35 cellular contexts compared by ENCODE assay signal in the genomic region with DNA sequence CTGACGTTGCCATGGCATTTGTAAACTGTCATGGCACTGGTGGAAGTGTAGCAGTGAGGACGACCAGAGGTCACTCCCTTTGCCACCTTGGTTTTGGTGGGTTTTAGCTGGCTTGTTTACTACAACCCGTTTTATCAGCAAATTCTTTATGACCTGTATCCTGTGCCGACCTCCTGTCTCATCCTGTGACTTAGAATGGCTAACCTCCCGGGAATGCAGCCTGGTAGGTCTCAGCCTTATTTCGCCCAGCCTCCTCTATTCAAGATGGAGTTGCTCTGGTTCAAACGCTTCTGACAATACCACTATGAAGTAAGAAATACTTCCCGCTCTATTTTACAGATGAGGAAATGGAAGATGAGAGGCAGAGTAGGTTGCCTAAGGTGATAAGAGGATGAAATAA. TPM values are rescaled to one million over a fixed set of nuclear protein-coding genes. Genes with fewer than 3 reads are reported as not detected.
DNase-seq lines count a peak whose midpoint lies in the region; ATAC-seq, FAIRE-seq and TF ChIP-seq lines count a peak whose summit lies in the region.
"Had no signal": no experiment of that assay in that cellular context is flagged by ENCODE, and none has a peak within 500 bp of the region (broad histone marks: within the 10 kb centered on the region; RNA-seq: fewer than 3 reads in every experiment).

No MANE protein-coding gene starts in this region.

- dilution Hi-C loops in keratinocyte (cut with MboI; ENCODE audit: extremely low pct_ligation_motif_present, low sequenced_read_pairs): no loop called here

- H3F3A ChIP-seq in GM23338 (replicated peaks; ENCODE audit: low read depth): no peaks in the 10 kb centered on the region

- no peaks in the 10 kb centered on the region for H3K9me2 ChIP-seq in GM23338 (ENCODE audit: insufficient read depth)

- TF ChIP-seq CTCF in GM23338 (conservative IDR thresholded peaks at IDR 0.05; ENCODE audit: low read depth in 2 of 2): no peak
- TF ChIP-seq CTCF in bronchial epithelial cell (IDR thresholded peaks at IDR 0.05; ENCODE audit: insufficient read depth, low read length, severe bottlenecking): no peak
- TF ChIP-seq CTCF in keratinocyte (optimal IDR thresholded peaks at IDR 0.05 in 1 of 3, IDR thresholded peaks at IDR 0.05 in 1 of 3, conservative IDR thresholded peaks at IDR 0.05 in 1 of 3; ENCODE audit: extremely low read depth in 1 of 3, insufficient read depth in 2 of 3, low read length in 3 of 3): no peak

- CTCF ChIA-PET in CD8-positive, alpha-beta memory T cell (lab: Charles Lee): interaction anchor here (1.9 kb wide), 1 partner anchor 15 kb away, joined by 5 read pairs; no protein-coding TSS in a partner anchor

- H3K9me3 ChIP-seq in CD8-positive, alpha-beta memory T cell (ENCODE audit: low read length): no peaks in the 10 kb centered on the region
- no peaks in the 10 kb centered on the region for H3K9me3 ChIP-seq in keratinocyte (ENCODE audit: control insufficient read depth, low read depth, low read length)
- H3K9me3 ChIP-seq: gastroesophageal sphincter, right atrium auricular region, SJCRH30, thyroid gland, vagina had no signal

- peaks cover 0 to 2% (median 0%) of the 10 kb centered on the region in 3 donors for H3K36me3 Mint-ChIP-seq in CD8-positive, alpha-beta memory T cell
- no peaks in the 10 kb centered on the region for H3K36me3 Mint-ChIP-seq in GM23338 (ENCODE audit: low read depth)
- no peaks in the 10 kb centered on the region for H3K36me3 Mint-ChIP-seq in stimulated activated effector memory CD8-positive, alpha-beta T cell treated with anti-CD3 and anti-CD28 coated beads, Interleukin-12 subunit alpha, Interleukin-12 subunit beta, amount 100 ng/mL, for 72 hours
- H3K36me3 Mint-ChIP-seq: memory B cell had no signal

- H3K27ac Mint-ChIP-seq in CD8-positive, alpha-beta memory T cell: no peak overlapping the region
- no peak overlapping the region for H3K27ac Mint-ChIP-seq in GM23338
- H3K27ac Mint-ChIP-seq in stimulated activated effector memory CD8-positive, alpha-beta T cell treated with anti-CD3 and anti-CD28 coated beads, Interleukin-12 subunit alpha, Interleukin-12 subunit beta, amount 100 ng/mL, for 72 hours: no peak overlapping the region
- H3K27ac Mint-ChIP-seq: dendritic cell treated with granulocyte-macrophage colony-stimulating factor and Interleukin-4, amounts not matched to agents 40 ng/mL and 50 ng/mL, for 4 days; HFFc6; memory B cell; stimulated activated naive CD8-positive, alpha-beta T cell treated with anti-CD3 and anti-CD28 coated beads, Interleukin-15, Interleukin-2, amounts not matched to agents 100 ng/mL and 50 ng/mL, for 24 hours had no signal

- H3K4me3 Mint-ChIP-seq in CD8-positive, alpha-beta memory T cell: peak overlapping the region in 5 of 7 donors; percentile 20 to 55 (median 30)
- H3K4me3 Mint-ChIP-seq in GM23338: no peak overlapping the region
- no peak overlapping the region for H3K4me3 Mint-ChIP-seq in stimulated activated effector memory CD8-positive, alpha-beta T cell treated with anti-CD3 and anti-CD28 coated beads, Interleukin-12 subunit alpha, Interleukin-12 subunit beta, amount 100 ng/mL, for 72 hours
- H3K4me3 Mint-ChIP-seq: activated T-cell treated with anti-CD3 and anti-CD28 coated beads, Interleukin-2, amount 50 U/mL, for 4 hours; dendritic cell treated with granulocyte-macrophage colony-stimulating factor and Interleukin-4, amounts not matched to agents 40 ng/mL and 50 ng/mL, for 4 days; HFFc6; stimulated activated naive CD8-positive, alpha-beta T cell treated with anti-CD3 and anti-CD28 coated beads, Interleukin-15, Interleukin-2, amounts not matched to agents 100 ng/mL and 50 ng/mL, for 24 hours had no signal

- H4K20me1 ChIP-seq in GM23338 (replicated peaks; ENCODE audit: insufficient read depth) (no peaks in the 10 kb centered on the region), keratinocyte (ENCODE audit: control insufficient read depth, extremely low read depth, insufficient read depth, low read length) (no peaks in the 10 kb centered on the region)

- H3K9ac ChIP-seq in keratinocyte (ENCODE audit: control insufficient read depth, extremely low read depth, insufficient read depth, low read length): no peak overlapping the region

- peaks cover 24 to 45% of the 10 kb centered on the region in 2 donors for H3K27me3 Mint-ChIP-seq in CD8-positive, alpha-beta memory T cell
- H3K27me3 Mint-ChIP-seq in GM23338 (ENCODE audit: insufficient read depth, low read depth, poor library complexity): peaks cover 3% of the 10 kb centered on the region

- no peaks in the 10 kb centered on the region for H3K36me3 ChIP-seq in CD8-positive, alpha-beta memory T cell (ENCODE audit: insufficient read depth, low read length)
- H3K36me3 ChIP-seq in GM23338 (ENCODE audit: insufficient read depth) (no peaks in the 10 kb centered on the region), bronchial epithelial cell (ENCODE audit: control insufficient read depth, insufficient read depth, low read length) (no peaks in the 10 kb centered on the region), keratinocyte (ENCODE audit: control insufficient read depth in 2 of 2, extremely low read depth in 1 of 2, insufficient read depth in 2 of 2, low read length in 2 of 2) (no peaks in the 10 kb centered on the region)
- H3K36me3 ChIP-seq: gastroesophageal sphincter, right atrium auricular region, SJCRH30, thyroid gland, vagina had no signal

- H2AFZ ChIP-seq in GM23338: peak overlapping the region; percentile 96
- peak overlapping the region; percentile 29 for H2AFZ ChIP-seq in keratinocyte (ENCODE audit: control insufficient read depth, low read length)
- H2AFZ ChIP-seq: hepatocyte had no signal

- DNase-seq in CD8-positive, alpha-beta memory T cell: no peak
- DNase-seq in GM23338 (ENCODE audit: low spot score): peak; percentile 24
- DNase-seq in bronchial epithelial cell (ENCODE audit: low read depth): peak; percentile 63
- no peak for DNase-seq in keratinocyte (ENCODE audit: low read depth, low spot score)
- no peak for DNase-seq in stimulated activated effector memory CD8-positive, alpha-beta T cell treated with anti-CD3 and anti-CD28 coated beads, Interleukin-12 subunit alpha, Interleukin-12 subunit beta, amount 100 ng/mL, for 72 hours (ENCODE audit: low spot score in 2 of 2)
- no peak for DNase-seq in DMS79 treated with DMSO at 0.1 percent for 48 hours (lab: John Stamatoyannopoulos, UW)
- DNase-seq: activated CD4-positive, alpha-beta T cell treated with anti-CD3 and anti-CD28 coated beads, Interleukin-2, amount 50 U/mL, for 1 hour; activated CD4-positive, CD25-positive, alpha-beta regulatory T cell; activated T-cell treated with anti-CD3 and anti-CD28 coated beads, Interleukin-2, amount 50 U/mL, for 4 hours; central memory CD4-positive, alpha-beta T cell; GDM1; GOT3; HFFc6; NCI-H1092; NCI-H1694 treated with DMSO at 0.1 percent for 48 hours; NCI-H2171; NCI-H510A; RPMI8226; SJCRH30; stimulated activated CD4-positive, alpha-beta T cell treated with anti-CD3 and anti-CD28 coated beads, Interleukin-1b, Interleukin-23, amount 100 ng/mL, for 48 hours; thyroid gland had no signal

- POLR2A ChIA-PET in CD8-positive, alpha-beta memory T cell (lab: Charles Lee): no interaction called here

- no peaks in the 10 kb centered on the region for H3K9me1 ChIP-seq in keratinocyte (ENCODE audit: control insufficient read depth, extremely low read depth, insufficient read depth, low read length)

- peak overlapping the region; percentile 74 for H3K4me2 ChIP-seq in GM23338
- no peak overlapping the region for H3K4me2 ChIP-seq in keratinocyte (ENCODE audit: control insufficient read depth, extremely low read depth, insufficient read depth, low read depth, low read length)
- H3K4me2 ChIP-seq: hepatocyte, smooth muscle cell had no signal

- H3K27me3 ChIP-seq in CD8-positive, alpha-beta memory T cell (ENCODE audit: insufficient read depth, low read length, poor library complexity, severe bottlenecking): no peaks in the 10 kb centered on the region
- H3K27me3 ChIP-seq in GM23338 (ENCODE audit: insufficient read depth) (peaks cover 23% of the 10 kb centered on the region), bronchial epithelial cell (ENCODE audit: control insufficient read depth, insufficient read depth, low read length) (no peaks in the 10 kb centered on the region), keratinocyte (ENCODE audit: control insufficient read depth, extremely low read depth, insufficient read depth, low read length) (no peaks in the 10 kb centered on the region)
- H3K27me3 ChIP-seq: hepatocyte, right atrium auricular region, SJCRH30, vagina had no signal

- peaks cover 13 to 24% (median 22%) of the 10 kb centered on the region in 3 donors for H3K4me1 Mint-ChIP-seq in CD8-positive, alpha-beta memory T cell
- H3K4me1 Mint-ChIP-seq in GM23338: peaks cover 3% of the 10 kb centered on the region; the same call in 1 of the 3 replicates
- H3K4me1 Mint-ChIP-seq in stimulated activated effector memory CD8-positive, alpha-beta T cell treated with anti-CD3 and anti-CD28 coated beads, Interleukin-12 subunit alpha, Interleukin-12 subunit beta, amount 100 ng/mL, for 72 hours: peaks cover 21% of the 10 kb centered on the region

- no peak overlapping the region for H3K27ac ChIP-seq in CD8-positive, alpha-beta memory T cell (ENCODE audit: low read depth, low read length)
- H3K27ac ChIP-seq in GM23338 (ENCODE audit: low read depth) (no peak overlapping the region), keratinocyte (ENCODE audit: control insufficient read depth, insufficient read depth, low read length) (no peak overlapping the region)
- H3K27ac ChIP-seq: gastroesophageal sphincter, hepatocyte, right atrium auricular region, SJCRH30, thyroid gland, vagina had no signal

- H3K9me3 Mint-ChIP-seq in CD8-positive, alpha-beta memory T cell: no peaks in the 10 kb centered on the region
- H3K9me3 Mint-ChIP-seq in GM23338: no peaks in the 10 kb centered on the region
- no peaks in the 10 kb centered on the region for H3K9me3 Mint-ChIP-seq in stimulated activated effector memory CD8-positive, alpha-beta T cell treated with anti-CD3 and anti-CD28 coated beads, Interleukin-12 subunit alpha, Interleukin-12 subunit beta, amount 100 ng/mL, for 72 hours
- H3K9me3 Mint-ChIP-seq: activated T-cell treated with anti-CD3 and anti-CD28 coated beads, Interleukin-2, amount 50 U/mL, for 4 hours; dendritic cell treated with granulocyte-macrophage colony-stimulating factor and Interleukin-4, amounts not matched to agents 40 ng/mL and 50 ng/mL, for 4 days; HFFc6; memory B cell; stimulated activated naive CD8-positive, alpha-beta T cell treated with anti-CD3 and anti-CD28 coated beads, Interleukin-15, Interleukin-2, amounts not matched to agents 100 ng/mL and 50 ng/mL, for 24 hours had no signal

- FAIRE-seq in bronchial epithelial cell (lab: Jason Lieb, UNC) (no peak), keratinocyte (lab: Jason Lieb, UNC) (no peak)
- FAIRE-seq: endometrium, TTC549 had no signal

- H3K4me1 ChIP-seq in CD8-positive, alpha-beta memory T cell (ENCODE audit: insufficient read depth, low read length): no peaks in the 10 kb centered on the region
- H3K4me1 ChIP-seq in GM23338 (ENCODE audit: insufficient read depth) (peaks cover 8% of the 10 kb centered on the region; the same call in 1 of the 2 replicates), keratinocyte (ENCODE audit: control insufficient read depth, extremely low read depth, insufficient read depth, low read length) (peaks cover 18% of the 10 kb centered on the region)
- H3K4me1 ChIP-seq: SJCRH30, thyroid gland, vagina had no signal

- no peak overlapping the region for H3K4me3 ChIP-seq in CD8-positive, alpha-beta memory T cell (ENCODE audit: low read length)
- H3K4me3 ChIP-seq in GM23338 (peak overlapping the region; percentile 48), bronchial epithelial cell (ENCODE audit: low read depth, low read length) (no peak overlapping the region), keratinocyte (ENCODE audit: control insufficient read depth in 2 of 3, extremely low read depth in 1 of 3, insufficient read depth in 2 of 3, low read depth in 1 of 3, low read length in 3 of 3) (no peak overlapping the region)
- H3K4me3 ChIP-seq: hepatocyte, SJCRH30, smooth muscle cell, thyroid gland, vagina had no signal

- H3K79me2 ChIP-seq in GM23338 (replicated peaks; ENCODE audit: insufficient read depth) (no peaks in the 10 kb centered on the region), keratinocyte (ENCODE audit: control insufficient read depth, insufficient read depth, low read length) (no peaks in the 10 kb centered on the region)
- H3K79me2 ChIP-seq: hepatocyte had no signal

- ATAC-seq in GM23338: peak; percentile 16; the same call in 1 of the 3 replicates
- ATAC-seq in stimulated activated effector memory CD8-positive, alpha-beta T cell treated with anti-CD3 and anti-CD28 coated beads, Interleukin-12 subunit alpha, Interleukin-12 subunit beta, amount 100 ng/mL, for 72 hours: no peak
- ATAC-seq in GM21737 (IDR thresholded peaks at IDR 0.05; ENCODE audit: unreplicated experiment): no peak
- ATAC-seq: activated T-cell treated with anti-CD3 and anti-CD28 coated beads, Interleukin-2, amount 50 U/mL, for 4 hours; gastroesophageal sphincter had no signal

RNA-seq across cellular contexts. Expression of gene PAQR9, which starts 16.6 kb away (rescaled TPM):
- total RNA-seq in CD8-positive, alpha-beta memory T cell: not detected
- polyA plus RNA-seq in CD8-positive, alpha-beta memory T cell: not detected
- 2.0 and 2.3 TPM in 2 replicates for total RNA-seq in GM23338 (2014; rRNA removed; shearing (Covaris generic))
- polyA plus RNA-seq in GM23338 (2016; fragmentation: Nextera tagmentation; extraction: Ambion mirVana) (2.0 and 2.2 TPM in 2 replicates), keratinocyte (not detected in 3 replicates)
- not detected in 2 replicates for total RNA-seq in bronchial epithelial cell
- not detected for polyA plus RNA-seq in keratinocyte (2011; ENCODE audit: low read depth)
- polyA plus RNA-seq in keratinocyte (2011; cell fraction: cytosol; rRNA removed): not detected in 2 replicates
- not detected in 2 replicates for polyA plus RNA-seq in keratinocyte (2011; cell fraction: nucleus; rRNA removed)
- not detected in 2 replicates for polyA plus RNA-seq in keratinocyte (2012; ENCODE audit: low replicate concordance)
- polyA minus RNA-seq in keratinocyte: not detected in 3 replicates
- not detected for polyA minus RNA-seq in keratinocyte (2011; cell fraction: cytosol; rRNA and poly(A)+ RNA removed)
- polyA minus RNA-seq in keratinocyte (2011; cell fraction: nucleus; rRNA and poly(A)+ RNA removed): not detected in 2 replicates
- total RNA-seq: activated T-cell treated with anti-CD3 and anti-CD28 coated beads, Interleukin-2, amount 50 U/mL, for 4 hours; fibroblast of lung; gastroesophageal sphincter; T-helper 1 cell treated with Interleukin-12 subunit alpha and Interleukin-12 subunit beta and Interleukin-4 antibody, amounts not matched to agents 30 ng/mL and 1 ng/mL, for 36 hours; thyroid gland; vagina had no signal
- polyA plus RNA-seq: BJ, fibroblast of lung had no signal

RNA-seq across cellular contexts. Expression of gene U2SURP, which starts 54.5 kb away (rescaled TPM):
- 100 to 1,000 TPM; 146 to 148 TPM for total RNA-seq in CD8-positive, alpha-beta memory T cell
- 121 TPM for polyA plus RNA-seq in CD8-positive, alpha-beta memory T cell
- total RNA-seq in GM23338 (2014; rRNA removed; shearing (Covaris generic)): 108 and 116 TPM in 2 replicates
- polyA plus RNA-seq in GM23338 (2016; fragmentation: Nextera tagmentation; extraction: Ambion mirVana) (339 and 372 TPM in 2 replicates), keratinocyte (37.8 to 75.9 TPM (median 40.3 TPM) in 3 replicates)
- 40.8 and 47.6 TPM in 2 replicates for total RNA-seq in bronchial epithelial cell
- 141 TPM for polyA plus RNA-seq in keratinocyte (2011; ENCODE audit: low read depth)
- 21.3 and 33.5 TPM in 2 replicates for polyA plus RNA-seq in keratinocyte (2011; cell fraction: cytosol; rRNA removed)
- polyA plus RNA-seq in keratinocyte (2011; cell fraction: nucleus; rRNA removed): 40.2 and 76.9 TPM in 2 replicates
- polyA plus RNA-seq in keratinocyte (2012; ENCODE audit: low replicate concordance): 41.4 and 67.1 TPM in 2 replicates
- polyA minus RNA-seq in keratinocyte: 23.4 to 77.9 TPM (median 28.8 TPM) in 3 replicates
- 22.1 TPM for polyA minus RNA-seq in keratinocyte (2011; cell fraction: cytosol; rRNA and poly(A)+ RNA removed)
- polyA minus RNA-seq in keratinocyte (2011; cell fraction: nucleus; rRNA and poly(A)+ RNA removed): 28.8 and 73.0 TPM in 2 replicates

RNA-seq across cellular contexts. Expression of gene PCOLCE2, which starts 58.0 kb away (rescaled TPM):
- not detected for total RNA-seq in CD8-positive, alpha-beta memory T cell
- not detected for polyA plus RNA-seq in CD8-positive, alpha-beta memory T cell
- 17.7 and 18.6 TPM in 2 replicates for total RNA-seq in GM23338 (2014; rRNA removed; shearing (Covaris generic))
- polyA plus RNA-seq in GM23338 (2016; fragmentation: Nextera tagmentation; extraction: Ambion mirVana) (17.4 and 22.6 TPM in 2 replicates), keratinocyte (1.7 to 2.4 TPM (median 2.4 TPM) in 3 replicates)
- total RNA-seq in bronchial epithelial cell: 0.38 and 1.1 TPM in 2 replicates
- 1.6 TPM for polyA plus RNA-seq in keratinocyte (2011; ENCODE audit: low read depth)
- 1.2 and 1.4 TPM in 2 replicates for polyA plus RNA-seq in keratinocyte (2011; cell fraction: cytosol; rRNA removed)
- 2.6 and 2.9 TPM in 2 replicates for polyA plus RNA-seq in keratinocyte (2011; cell fraction: nucleus; rRNA removed)
- 1.6 and 1.8 TPM in 2 replicates for polyA plus RNA-seq in keratinocyte (2012; ENCODE audit: low replicate concordance)
- polyA minus RNA-seq in keratinocyte: 1.5 to 3.1 TPM in 2 of 3 replicates, not detected in the other
- not detected for polyA minus RNA-seq in keratinocyte (2011; cell fraction: cytosol; rRNA and poly(A)+ RNA removed)
- polyA minus RNA-seq in keratinocyte (2011; cell fraction: nucleus; rRNA and poly(A)+ RNA removed): 1.4 and 6.7 TPM in 2 replicates

Comparison
In these comparisons a context has a peak if more than half of its experiments do, and no peak if none do; other contexts are left out.
1. DNase-seq: peak in GM23338 (single experiment) and bronchial epithelial cell (single experiment); none in CD8-positive, alpha-beta memory T cell (0 of 5), keratinocyte (single experiment), stimulated activated effector memory CD8-positive, alpha-beta T cell treated with anti-CD3 and anti-CD28 coated beads, Interleukin-12 subunit alpha, Interleukin-12 subunit beta, amount 100 ng/mL, for 72 hours (0 of 2) and DMS79 treated with DMSO at 0.1 percent for 48 hours (single experiment).
2. H3K4me3 Mint-ChIP-seq: peak in CD8-positive, alpha-beta memory T cell (5 of 7); none in GM23338 (single experiment) and stimulated activated effector memory CD8-positive, alpha-beta T cell treated with anti-CD3 and anti-CD28 coated beads, Interleukin-12 subunit alpha, Interleukin-12 subunit beta, amount 100 ng/mL, for 72 hours (single experiment).